ENCODE assay signal across 8 cellular contexts in the genomic region with DNA sequence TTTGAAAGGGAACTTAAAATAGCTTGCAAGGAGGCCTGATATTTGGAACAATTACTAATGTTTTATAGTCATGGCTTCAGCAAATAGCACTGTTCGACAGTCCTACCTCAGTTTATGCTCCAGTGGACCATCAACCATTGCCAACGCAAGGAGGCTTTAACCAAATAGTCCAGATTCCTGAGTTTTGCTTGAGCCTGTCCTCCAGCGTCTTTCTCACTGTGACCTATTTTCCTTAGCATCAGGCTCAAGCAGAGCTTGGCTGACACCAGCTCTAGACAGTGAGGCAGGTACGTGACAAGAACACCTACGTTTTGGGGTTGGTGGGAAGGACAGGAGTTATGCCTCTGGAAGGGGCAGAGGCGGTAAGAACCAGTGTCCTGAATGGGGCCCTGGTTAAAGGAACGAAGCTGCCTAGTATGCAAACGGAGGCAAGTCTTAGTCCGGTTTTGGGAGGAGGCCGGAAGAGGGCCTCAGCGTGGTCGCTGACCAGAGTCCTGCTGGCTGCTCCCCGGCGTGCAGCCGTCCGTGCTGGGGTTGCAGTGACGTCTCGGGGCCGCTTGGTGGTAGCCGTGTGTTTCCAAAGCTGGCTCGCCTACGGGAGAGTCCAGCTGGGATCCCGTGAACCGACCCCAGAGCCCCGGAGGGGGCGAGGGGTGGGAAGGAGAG. TPM values are rescaled to one million over a fixed set of nuclear protein-coding genes. Genes with fewer than 3 reads are reported as not detected.
DNase-seq lines count a peak whose midpoint lies in the region; ATAC-seq and TF ChIP-seq lines count a peak whose summit lies in the region.

No MANE protein-coding gene starts in this region.

- intact Hi-C loops in breast epithelium (cut with DNase I; ENCODE audit: low total_unique reads) (loop anchor here (2.0 kb wide), 1 partner anchor 72 kb away; no protein-coding TSS in a partner anchor), gastrocnemius medialis (cut with DNase I; ENCODE audit: low total_unique reads) (loop anchor here (2.0 to 5.0 kb wide), 3 partner anchors 439 to 624 kb away; no protein-coding TSS in a partner anchor)

- H3F3A ChIP-seq in MM.1S (ENCODE audit: insufficient read depth, low read length) = peaks cover 36% of the 10 kb centered on the region; the same call in 1 of the 2 replicates

- H3K9me3 ChIP-seq in HAP-1 = no peaks in the 10 kb centered on the region
- H3K9me3 ChIP-seq in MM.1S (replicated peaks; ENCODE audit: insufficient read depth, low read length) = no peaks in the 10 kb centered on the region
- no peaks in the 10 kb centered on the region for H3K9me3 ChIP-seq in breast epithelium
- no peaks in the 10 kb centered on the region for H3K9me3 ChIP-seq in iPS-20b (ENCODE audit: insufficient read depth, low read depth, low read length)
- H3K9me3 ChIP-seq in gastrocnemius medialis = no peaks in the 10 kb centered on the region

- H2AFZ ChIP-seq in MM.1S (ENCODE audit: low read length) = no peak overlapping the region

- peak overlapping the region; percentile 81 for H3K4me2 ChIP-seq in MM.1S (ENCODE audit: low read depth, low read length)

- H3K79me2 ChIP-seq in MM.1S (ENCODE audit: low read length) = no peaks in the 10 kb centered on the region

- H3K27ac ChIP-seq in MM.1S (ENCODE audit: low read length) (no peak overlapping the region), breast epithelium (no peak overlapping the region), iPS-20b (ENCODE audit: low read length) (no peak overlapping the region), gastrocnemius medialis (no peak overlapping the region)

- H3K4me1 ChIP-seq in HAP-1 (peaks cover 2% of the 10 kb centered on the region; the same call in 1 of the 2 replicates), MM.1S (ENCODE audit: low read length) (peaks cover 11% of the 10 kb centered on the region), breast epithelium (peaks cover 6 to 13% of the 10 kb centered on the region in 2 donors), iPS-20b (ENCODE audit: insufficient read depth, low read length) (peaks cover 4% of the 10 kb centered on the region), gastrocnemius medialis (peaks cover 20 to 21% of the 10 kb centered on the region in 2 donors)

- no peaks in the 10 kb centered on the region for H3K9me2 ChIP-seq in MM.1S (replicated peaks; ENCODE audit: insufficient read depth, low read length)

- TF ChIP-seq CTCF in GM10266 (IDR thresholded peaks at IDR 0.05; ENCODE audit: control insufficient read depth, insufficient read depth, low read depth, missing control alignments) (peak; percentile 94), MM.1S (IDR thresholded peaks at IDR 0.05; ENCODE audit: low read length) (peak; percentile 87), breast epithelium (IDR thresholded peaks at IDR 0.05) (peak; percentile 86 to 96 (median 91)), gastrocnemius medialis (IDR thresholded peaks at IDR 0.05 in 4 of 5, conservative IDR thresholded peaks at IDR 0.05 in 1 of 5) (peak; percentile 79 to 94 (median 91))

- in situ Hi-C loops in HAP-1 (cut with MboI; ENCODE audit: low sequenced_read_pairs) (loop anchor here (5.0 to 10.0 kb wide), 2 partner anchors 436 to 624 kb away; no protein-coding TSS in a partner anchor), gastrocnemius medialis (cut with MboI; ENCODE audit: low sequenced_read_pairs in 4 of 4) (loop anchor here (5.0 to 25.0 kb wide), 5 partner anchors 469 to 619 kb away; no protein-coding TSS in a partner anchor)

- H3K4me3 ChIP-seq in HAP-1 = peak overlapping the region; percentile 25
- peak overlapping the region; percentile 57 for H3K4me3 ChIP-seq in MM.1S (ENCODE audit: low read length)
- peak overlapping the region; percentile 38 to 66 (median 41) for H3K4me3 ChIP-seq in breast epithelium
- peak overlapping the region; percentile 71 for H3K4me3 ChIP-seq in iPS-20b (ENCODE audit: low read length)
- peak overlapping the region; percentile 39 to 51 (median 46) for H3K4me3 ChIP-seq in gastrocnemius medialis

- ATAC-seq in gastrocnemius medialis (peak; percentile 71 to 83), HG03378 (IDR thresholded peaks at IDR 0.05; ENCODE audit: unreplicated experiment) (no peak)

- DNase-seq in GM10266 (ENCODE audit: extremely low spot score) = peak; percentile 92
- peak; percentile 60 to 85 for DNase-seq in HAP-1 (ENCODE audit: low spot score in 2 of 2)
- peak; percentile 66 for DNase-seq in MM.1S
- peak; percentile 77 for DNase-seq in T1000 (lab: John Stamatoyannopoulos, UW)
- DNase-seq in breast epithelium (ENCODE audit: low spot score in 2 of 2) = peak; percentile 59 to 76
- DNase-seq in gastrocnemius medialis = peak; percentile 37 to 63

- peaks cover 10% of the 10 kb centered on the region for H3K27me3 ChIP-seq in HAP-1 (ENCODE audit: low read depth)
- 0 out of 2 replicates have a peak, but pooled peaks cover 7% of the 10 kb centered on the region for H3K27me3 ChIP-seq in MM.1S (replicated peaks; ENCODE audit: insufficient read depth, low read length)
- peaks cover 0 to 20% of the 10 kb centered on the region in 2 donors for H3K27me3 ChIP-seq in breast epithelium
- H3K27me3 ChIP-seq in iPS-20b (ENCODE audit: insufficient read depth, low read length) = peaks cover 45% of the 10 kb centered on the region
- peaks cover 0 to 6% (median 0%) of the 10 kb centered on the region in 3 donors for H3K27me3 ChIP-seq in gastrocnemius medialis

- TF ChIP-seq POLR2A in breast epithelium (IDR thresholded peaks at IDR 0.05) (no peak), gastrocnemius medialis (IDR thresholded peaks at IDR 0.05) (no peak)

- H3K9ac ChIP-seq in MM.1S (ENCODE audit: low read length) (no peak overlapping the region), iPS-20b (ENCODE audit: low read depth, low read length) (no peak overlapping the region)

- H4K20me1 ChIP-seq in MM.1S (ENCODE audit: insufficient read depth, low read length) = peaks cover 18% of the 10 kb centered on the region

- H3K36me3 ChIP-seq in HAP-1 (replicated peaks) (peaks cover 1% of the 10 kb centered on the region), MM.1S (replicated peaks; ENCODE audit: insufficient read depth, low read length) (no peaks in the 10 kb centered on the region), breast epithelium (no peaks in the 10 kb centered on the region), iPS-20b (ENCODE audit: insufficient read depth, low read depth, low read length) (peaks cover 4% of the 10 kb centered on the region), gastrocnemius medialis (peaks cover 0 to 3% of the 10 kb centered on the region in 2 donors)

RNA-seq across cellular contexts. Expression of a gene that starts 1.0 kb away (rescaled TPM):
- total RNA-seq in breast epithelium (1 to 10 TPM in 1 of 3 donors, under 1 TPM in 2; 0.16 to 1.6 (median 0.33) TPM), gastrocnemius medialis (under 1 TPM in 1 of 4 donors, not detected in 3; 0.20 TPM)

RNA-seq across cellular contexts. Expression of a gene that starts 30.8 kb away (rescaled TPM):
- total RNA-seq in breast epithelium = 100 to 1,000 TPM; 582 to 739 (median 669) TPM
- total RNA-seq in gastrocnemius medialis = 100 to 1,000 TPM; 277 to 651 (median 413) TPM
